In the genomic region with DNA sequence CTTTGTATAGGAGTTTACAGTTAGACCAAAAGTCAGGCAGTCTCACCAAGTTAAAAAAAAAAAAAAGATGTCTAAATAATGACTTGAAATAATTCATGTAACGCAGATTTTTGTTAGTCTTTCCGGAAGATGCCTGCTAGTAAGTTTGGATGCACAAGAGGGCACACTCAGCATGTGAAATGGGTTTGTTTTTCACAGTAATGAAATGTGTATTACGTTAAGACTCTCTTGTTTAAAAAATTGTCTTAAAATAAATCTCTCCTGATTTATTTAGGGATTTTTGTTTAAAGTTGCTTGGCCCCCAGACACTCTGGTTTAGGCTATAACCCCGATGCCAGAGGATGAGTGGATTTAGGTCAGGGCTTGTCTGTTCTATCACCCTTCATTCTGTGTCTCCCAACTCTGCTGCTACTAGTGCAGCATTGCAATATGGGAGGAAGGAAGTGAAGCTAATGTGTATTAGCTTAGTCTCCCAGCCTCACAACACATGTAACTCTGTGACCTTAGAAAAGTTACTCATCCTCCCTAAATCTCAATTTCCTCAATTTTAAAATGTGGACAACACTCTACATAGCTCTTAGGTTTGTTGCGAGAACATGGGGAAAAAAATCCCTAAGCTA, we compare ENCODE assay signal across 11 cellular contexts. TPM values are rescaled to one million over a fixed set of nuclear protein-coding genes. Genes with fewer than 3 reads are reported as not detected.
DNase-seq lines count a peak whose midpoint lies in the region; ATAC-seq, FAIRE-seq and TF ChIP-seq lines count a peak whose summit lies in the region.
"Had no signal": no experiment of that assay in that cellular context is flagged by ENCODE, and none has a peak within 500 bp of the region (broad histone marks: within the 10 kb centered on the region; RNA-seq: fewer than 3 reads in every experiment).

No MANE protein-coding gene starts in this region.

- H3K4me1 ChIP-seq in K562 (replicated peaks in 1 of 2; ENCODE audit: control insufficient read depth in 2 of 2, insufficient read depth in 2 of 2, low read length in 2 of 2), result no peaks in the 10 kb centered on the region
- peaks cover 0 to 6% (median 3%) of the 10 kb centered on the region in 4 donors for H3K4me1 ChIP-seq in right lobe of liver
- no peaks in the 10 kb centered on the region for H3K4me1 ChIP-seq in tibial nerve

- no peak overlapping the region for H3K4me2 ChIP-seq in K562 (ENCODE audit: insufficient read depth, low read length)

- H3K9ac ChIP-seq in K562 (ENCODE audit: insufficient read depth in 1 of 2, low read depth in 2 of 2, low read length in 2 of 2), result no peak overlapping the region

- no TSS peak for BruUV-seq in K562 (replicated peaks; lab: Mats Ljungman, UMichigan)

- no peaks in the 10 kb centered on the region for H3K9me3 Mint-ChIP-seq in activated T-cell treated with anti-CD3 and anti-CD28 coated beads, Interleukin-2, amount 50 U/mL, for 24 hours

- TF ChIP-seq RAD21 in K562 (CRISPR knock-in tag; conservative IDR thresholded peaks at IDR 0.05 in 1 of 2, IDR thresholded peaks at IDR 0.05 in 1 of 2), result peak; percentile 27 to 58

- no peak for DNase-seq in AG04450 (ENCODE audit: low read depth, low spot score)
- DNase-seq in HFF-Myc (ENCODE audit: extremely low read depth, low read depth), result no peak
- DNase-seq in K562 (ENCODE audit: extremely low read depth in 1 of 4, low spot score in 3 of 4), result peak in 1 of 4 experiments; percentile 14
- no peak for DNase-seq in right lobe of liver
- DNase-seq in tibial nerve (ENCODE audit: low spot score in 2 of 2), result no peak
- no peak for DNase-seq in activated T-cell treated with anti-CD3 and anti-CD28 coated beads, Interleukin-2, amount 50 U/mL, for 24 hours
- no peak for DNase-seq in activated gamma-delta T cell treated with Interleukin-2 at 50 U/mL for 16 hours
- DNase-seq: activated CD4-positive, alpha-beta T cell treated with anti-CD3 and anti-CD28 coated beads, Interleukin-2, amount 50 U/mL, for 48 hours; amniotic stem cell; Calu3 had no signal

- H3K4me3 ChIP-seq in AG04450 (ENCODE audit: low read depth, low read length), result no peak overlapping the region
- H3K4me3 ChIP-seq in HFF-Myc (replicated peaks; ENCODE audit: low read depth, low read length), result no peak overlapping the region
- no peak overlapping the region for H3K4me3 ChIP-seq in K562
- no peak overlapping the region for H3K4me3 ChIP-seq in right lobe of liver
- no peak overlapping the region for H3K4me3 ChIP-seq in tibial nerve

- intact Hi-C loops in K562 (cut with micrococcal nuclease) (loop anchor here (1.0 kb wide), 1 partner anchor 49 kb away; no protein-coding TSS in a partner anchor), right lobe of liver (cut with DNase I) (no loop called here)

- no peak for FAIRE-seq in K562 (lab: Jason Lieb, UNC)

- H3K27ac Mint-ChIP-seq in activated T-cell treated with anti-CD3 and anti-CD28 coated beads, Interleukin-2, amount 50 U/mL, for 24 hours, result no peak overlapping the region

- CTCF ChIA-PET in AG04450 (lab: Charles Lee) (interaction anchor here (0.6 to 1.1 kb wide), 6 partner anchors 22 to 613 kb away, joined by 3 to 7 read pairs (median 4); no protein-coding TSS in a partner anchor), K562 (lab: Yijun Ruan, JAX; ENCODE audit: low intra/inter-chr PET ratio) (interaction anchor here (0.6 kb wide), 1 partner anchor 547 kb away, joined by 5 read pairs; no protein-coding TSS in a partner anchor)

- no peaks in the 10 kb centered on the region for H3K27me3 Mint-ChIP-seq in activated T-cell treated with anti-CD3 and anti-CD28 coated beads, Interleukin-2, amount 50 U/mL, for 24 hours

- TF ChIP-seq POLR2A in K562 (conservative IDR thresholded peaks at IDR 0.05) (no peak), right lobe of liver (IDR thresholded peaks at IDR 0.05) (no peak), tibial nerve (IDR thresholded peaks at IDR 0.05) (no peak)

- H3K27ac ChIP-seq in AG04450 (ENCODE audit: low read depth, low read length) (no peak overlapping the region), K562 (ENCODE audit: extremely low read depth, low read depth, low read length) (no peak overlapping the region), right lobe of liver (no peak overlapping the region), tibial nerve (no peak overlapping the region)

- H3K4me1 Mint-ChIP-seq in activated T-cell treated with anti-CD3 and anti-CD28 coated beads, Interleukin-2, amount 50 U/mL, for 24 hours (ENCODE audit: low read depth), result peaks cover 20% of the 10 kb centered on the region

- H3K36me3 ChIP-seq in K562 (ENCODE audit: control insufficient read depth, insufficient read depth, low read length), result peaks cover 51% of the 10 kb centered on the region
- H3K36me3 ChIP-seq in right lobe of liver, result peaks cover 0 to 88% (median 14%) of the 10 kb centered on the region in 4 donors
- peaks cover 0 to 60% (median 6%) of the 10 kb centered on the region in 3 donors for H3K36me3 ChIP-seq in tibial nerve

- POLR2A ChIA-PET in AG04450 (lab: Yijun Ruan, JAX), result no interaction called here
- POLR2A ChIA-PET in K562 (lab: Yijun Ruan, JAX), result interaction anchor here (0.6 kb wide), 1 partner anchor 26 kb away, joined by 3 read pairs; the partner anchor contains the start of gene CTH

- H3K79me2 ChIP-seq in K562 (ENCODE audit: control insufficient read depth, insufficient read depth, low read length), result no peaks in the 10 kb centered on the region

- TF ChIP-seq EP300 in K562 (IDR thresholded peaks at IDR 0.05; ENCODE audit: low read length) (no peak), tibial nerve (IDR thresholded peaks at IDR 0.05) (no peak)

- no peaks in the 10 kb centered on the region for H3K27me3 ChIP-seq in AG04450 (ENCODE audit: control insufficient read depth, insufficient read depth, low read length)
- no peaks in the 10 kb centered on the region for H3K27me3 ChIP-seq in K562 (ENCODE audit: control insufficient read depth in 2 of 2, insufficient read depth in 2 of 2, low read length in 2 of 2)
- H3K27me3 ChIP-seq in right lobe of liver, result no peaks in the 10 kb centered on the region
- H3K27me3 ChIP-seq in tibial nerve, result no peaks in the 10 kb centered on the region

- no peaks in the 10 kb centered on the region for H4K20me1 ChIP-seq in K562 (replicated peaks; ENCODE audit: control insufficient read depth, insufficient read depth, low read length)

- 71% methylated on average over 5 of the region's 5 CpGs for WGBS in K562 (ENCODE audit: insufficient coverage, low coverage, missing lambda C conversion rate)
- 81% methylated on average over 5 of the region's 5 CpGs for WGBS in right lobe of liver (ENCODE audit: insufficient coverage, low coverage, low lambda C conversion rate, missing lambda C conversion rate)
- 40 to 44% methylated on average over 5 of the region's 5 CpGs for WGBS in tibial nerve, 2 donors

- no peak for ATAC-seq in K562
- peak in 1 of 4 donors; percentile 36 for ATAC-seq in right lobe of liver
- no peak for ATAC-seq in GM19328 (IDR thresholded peaks at IDR 0.05; ENCODE audit: unreplicated experiment)

- no peak overlapping the region for H3K4me3 Mint-ChIP-seq in activated T-cell treated with anti-CD3 and anti-CD28 coated beads, Interleukin-2, amount 50 U/mL, for 24 hours

- H3K9me1 ChIP-seq in K562 (ENCODE audit: control insufficient read depth, insufficient read depth, low read length), result no peaks in the 10 kb centered on the region

- TF ChIP-seq CTCF in AG04450 (IDR thresholded peaks at IDR 0.05; ENCODE audit: low read depth, low read length) (peak; percentile 58), HFF-Myc (IDR thresholded peaks at IDR 0.05; ENCODE audit: low read depth, low read length, missing control alignments) (peak; percentile 45), K562 (IDR thresholded peaks at IDR 0.05 in 2 of 3, conservative IDR thresholded peaks at IDR 0.05 in 1 of 3; ENCODE audit: insufficient read depth in 2 of 3, low read depth in 1 of 3, low read length in 3 of 3) (peak; percentile 11 to 53 (median 21); a peak in 3 of 6 replicates), right lobe of liver (IDR thresholded peaks at IDR 0.05) (peak in 3 of 4 donors; percentile 13 to 25 (median 18)), tibial nerve (IDR thresholded peaks at IDR 0.05) (peak in 2 of 5 experiments; percentile 17)

- H3K9me3 ChIP-seq in AG04450 (ENCODE audit: control insufficient read depth, insufficient read depth, low read length) (no peaks in the 10 kb centered on the region), K562 (replicated peaks; ENCODE audit: control insufficient read depth, insufficient read depth, low read depth, low read length) (no peaks in the 10 kb centered on the region), right lobe of liver (no peaks in the 10 kb centered on the region), tibial nerve (no peaks in the 10 kb centered on the region)

- no peak overlapping the region for H2AFZ ChIP-seq in K562 (ENCODE audit: low read depth, low read length)

- H3K36me3 Mint-ChIP-seq in activated T-cell treated with anti-CD3 and anti-CD28 coated beads, Interleukin-2, amount 50 U/mL, for 24 hours (ENCODE audit: low read depth), result peaks cover 55% of the 10 kb centered on the region

- in situ Hi-C loops in K562 (cut with MboI), result no loop called here

TF ChIP-seq in K562, 482 proteins besides CTCF, POLR2A, EP300 and RAD21 (continues in another document):
- TF ChIP-seq SMC3 (conservative IDR thresholded peaks at IDR 0.05; ENCODE audit: insufficient read depth, low read depth, low read length), result 0 out of 2 replicates have a peak, but pooled peaks have one; percentile 19
- TF ChIP-seq FOXJ2 (tag; IDR thresholded peaks at IDR 0.05), result no peak

RNA-seq across cellular contexts. Expression of gene CTH, which starts 25.7 kb away (rescaled TPM):
- polyA plus RNA-seq in AG04450 (2011; rRNA removed) (7.9 and 9.6 TPM in 2 replicates), K562 (2011; rRNA removed) (26.9 and 29.9 TPM in 2 replicates), K562 (2014; fragmentation: Illumina TruSeq; extraction: Trizol) (42.0 and 45.3 TPM in 2 replicates), K562 (2014; fragmentation: Nextera tagmentation; extraction: Ambion mirVana) (10 to 100 TPM; 45.6 to 54.4 TPM), K562 (2014; rRNA removed) (34.6 and 36.0 TPM in 2 replicates)
- polyA minus RNA-seq in AG04450 (2011; rRNA and poly(A)+ RNA removed), result 6.5 and 7.8 TPM in 2 replicates
- 20.6 and 29.3 TPM in 2 replicates for total RNA-seq in K562 (2011; cell fraction: chromatin; rRNA removed; ENCODE audit: low replicate concordance)
- total RNA-seq in K562 (2011; cell fraction: nucleolus; rRNA removed), result 17.0 and 18.3 TPM in 2 replicates
- 18.4 and 19.7 TPM in 2 replicates for total RNA-seq in K562 (2011; cell fraction: nucleoplasm; rRNA removed)
- total RNA-seq in K562 (2014; rRNA removed) (17.3 and 17.4 TPM in 2 replicates), K562 (2014; rRNA removed; fragmentation: Illumina TruSeq; extraction: Trizol) (26.6 and 31.5 TPM in 2 replicates), K562 (2015; rRNA removed; fragmentation: Illumina TruSeq; extraction: Trizol) (7.0 and 8.0 TPM in 2 replicates), K562 (2021) (26.1 and 30.9 TPM in 2 replicates), right lobe of liver (10 to 100 TPM; 32.3 to 85.7 (median 49.0) TPM), tibial nerve (10 to 100 TPM in 1 of 4 donors, 1 to 10 TPM in 3; 5.7 to 12.2 (median 9.4) TPM)
- 26.8 and 27.2 TPM in 2 replicates for polyA plus RNA-seq in K562 (2011; cell fraction: cytosol; rRNA removed)
- 18.6 and 20.2 TPM in 2 replicates for polyA plus RNA-seq in K562 (2011; cell fraction: nucleus; rRNA removed)
- polyA plus RNA-seq in K562 (2012), result 11.6 and 84.2 TPM in 2 replicates
- polyA minus RNA-seq in K562 (2011; rRNA and poly(A)+ RNA removed), result 24.1 and 27.0 TPM in 2 replicates
- 12.2 and 17.0 TPM in 2 replicates for polyA minus RNA-seq in K562 (2011; cell fraction: cytosol; rRNA and poly(A)+ RNA removed)
- 12.3 and 21.4 TPM in 2 replicates for polyA minus RNA-seq in K562 (2011; cell fraction: nucleus; rRNA and poly(A)+ RNA removed)
